27 cellular contexts compared by ENCODE assay signal in the genomic region with DNA sequence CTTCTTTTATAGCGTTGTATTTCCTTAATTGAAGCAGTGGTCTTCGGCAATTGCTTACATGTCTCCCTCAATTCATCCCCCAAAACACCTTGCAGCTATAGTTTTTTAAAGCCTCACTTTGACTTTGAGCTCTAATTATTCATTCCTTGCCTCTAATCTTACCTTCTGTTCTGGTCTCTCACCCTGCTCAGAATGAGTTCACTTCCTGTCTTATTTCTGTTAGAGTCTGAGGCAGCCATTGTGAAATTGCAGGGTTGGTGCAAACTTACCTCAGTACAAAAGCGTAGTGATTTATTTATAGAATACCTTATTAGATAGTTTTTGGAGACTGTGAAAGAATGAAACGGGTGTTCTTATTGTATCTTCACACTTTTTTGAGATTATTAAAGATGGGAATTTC. TPM values are rescaled to one million over a fixed set of nuclear protein-coding genes. Genes with fewer than 3 reads are reported as not detected.
DNase-seq lines count a peak whose midpoint lies in the region; ATAC-seq, FAIRE-seq and TF ChIP-seq lines count a peak whose summit lies in the region.
"Had no signal": no experiment of that assay in that cellular context is flagged by ENCODE, and none has a peak within 500 bp of the region (broad histone marks: within the 10 kb centered on the region; RNA-seq: fewer than 3 reads in every experiment).

No MANE protein-coding gene starts in this region.

- TF ChIP-seq POLR2A in NB4 (IDR thresholded peaks at IDR 0.05; ENCODE audit: extremely low read depth, insufficient read length) = no peak
- no peak for TF ChIP-seq POLR2A in GM12878 (IDR thresholded peaks at IDR 0.05; ENCODE audit: low read depth, low read length)

- intact Hi-C loops in GM12878 (cut with micrococcal nuclease; ENCODE audit: unreplicated experiment) = no loop called here

- H3K9ac ChIP-seq in GM12878 (ENCODE audit: control insufficient read depth, insufficient read depth, low read length) = no peak overlapping the region
- H3K9ac ChIP-seq in neural progenitor cell = no peak overlapping the region
- H3K9ac ChIP-seq: BLaER1 had no signal

- CTCF ChIA-PET in activated CD8-positive, alpha-beta memory T cell treated with anti-CD3 and anti-CD28 coated beads, Interleukin-2, amount 10 ng/mL, durations not matched to agents 7 days and 5 days (lab: Charles Lee) = interaction anchor here (1.5 kb wide), 1 partner anchor 81 kb away, joined by 3 read pairs; no protein-coding TSS in a partner anchor
- CTCF ChIA-PET in GM12878 (lab: Yijun Ruan, JAX) = no interaction called here

- peak overlapping the region; percentile 39; the same call in 1 of the 2 replicates for H2AFZ ChIP-seq in GM12878 (ENCODE audit: control insufficient read depth, low read depth, low read length)
- H2AFZ ChIP-seq in neural progenitor cell (replicated peaks) = no peak overlapping the region

- H3K4me1 Mint-ChIP-seq in activated CD8-positive, alpha-beta memory T cell treated with anti-CD3 and anti-CD28 coated beads, Interleukin-2, amount 10 ng/mL, durations not matched to agents 7 days and 5 days = peaks cover 12% of the 10 kb centered on the region
- peaks cover 39% of the 10 kb centered on the region for H3K4me1 Mint-ChIP-seq in neural progenitor cell

- H3F3A ChIP-seq in neural progenitor cell (ENCODE audit: low read depth) = peaks cover 31% of the 10 kb centered on the region

- TF ChIP-seq RAD21 in GM12878 (IDR thresholded peaks at IDR 0.05; ENCODE audit: insufficient read depth, low read depth, low read length) = no peak

- H3K27me3 Mint-ChIP-seq in activated CD8-positive, alpha-beta memory T cell treated with anti-CD3 and anti-CD28 coated beads, Interleukin-2, amount 10 ng/mL, durations not matched to agents 7 days and 5 days = no peaks in the 10 kb centered on the region
- peaks cover 3% of the 10 kb centered on the region for H3K27me3 Mint-ChIP-seq in neural progenitor cell (ENCODE audit: insufficient read depth, low read depth)
- H3K27me3 Mint-ChIP-seq: natural killer cell treated with Interleukin-12 subunit alpha and Interleukin-12 subunit beta and Interleukin-15 and Interleukin-18, amount 100 ng/mL, for 72 hours; stimulated activated memory B cell treated with anti-CD40 and anti-IgM and Interleukin-4, amounts not matched to agents 10 μg/mL and 1 μg/mL and 100 μg/mL, for 72 hours had no signal

- no peaks in the 10 kb centered on the region for H3K79me2 ChIP-seq in GM12878 (ENCODE audit: control insufficient read depth, insufficient read depth, low read length)
- H3K79me2 ChIP-seq in neural progenitor cell (ENCODE audit: low read depth) = peaks cover 45% of the 10 kb centered on the region

- H3K4me2 ChIP-seq in GM12878 (ENCODE audit: control insufficient read depth, insufficient read depth) (peak overlapping the region; percentile 54; the same call in 1 of the 2 replicates), neural progenitor cell (peak overlapping the region; percentile 54)
- H3K4me2 ChIP-seq: BLaER1 had no signal

- TF ChIP-seq EP300 in GM12878 (IDR thresholded peaks at IDR 0.05; ENCODE audit: borderline replicate concordance in 1 of 2, control insufficient read depth in 1 of 2, low read depth in 2 of 2, low read length in 2 of 2) = no peak

- RAD21 ChIA-PET in GM12878 (lab: Charles Lee; ENCODE audit: unreplicated experiment) = no interaction called here

- H3K9me3 ChIP-seq in GM12878 (replicated peaks; ENCODE audit: control insufficient read depth, insufficient read depth, low read length) (no peaks in the 10 kb centered on the region), neural progenitor cell (ENCODE audit: low read depth) (no peaks in the 10 kb centered on the region)
- H3K9me3 ChIP-seq: BLaER1, esophagus squamous epithelium, testis had no signal

- H3K4me1 ChIP-seq in GM12878 (ENCODE audit: control insufficient read depth, insufficient read depth, low read length) (no peaks in the 10 kb centered on the region), neural progenitor cell (peaks cover 50% of the 10 kb centered on the region)
- H3K4me1 ChIP-seq: BLaER1, esophagus squamous epithelium, testis had no signal

- no peaks in the 10 kb centered on the region for H3K9me3 Mint-ChIP-seq in activated CD8-positive, alpha-beta memory T cell treated with anti-CD3 and anti-CD28 coated beads, Interleukin-2, amount 10 ng/mL, durations not matched to agents 7 days and 5 days (ENCODE audit: low read depth)
- H3K9me3 Mint-ChIP-seq in neural progenitor cell = no peaks in the 10 kb centered on the region
- H3K9me3 Mint-ChIP-seq: H9; natural killer cell treated with Interleukin-12 subunit alpha and Interleukin-12 subunit beta and Interleukin-15 and Interleukin-18, amount 100 ng/mL, for 72 hours; stimulated activated memory B cell treated with anti-CD40 and anti-IgM and Interleukin-4, amounts not matched to agents 10 μg/mL and 1 μg/mL and 100 μg/mL, for 72 hours; T-helper 1 cell treated with Interleukin-12 subunit alpha and Interleukin-12 subunit beta and Interleukin-4 antibody, amounts not matched to agents 30 μg/mL and 1 μg/mL, for 36 hours had no signal

- no peak overlapping the region for H3K4me3 Mint-ChIP-seq in activated CD8-positive, alpha-beta memory T cell treated with anti-CD3 and anti-CD28 coated beads, Interleukin-2, amount 10 ng/mL, durations not matched to agents 7 days and 5 days
- no peak overlapping the region for H3K4me3 Mint-ChIP-seq in neural progenitor cell
- H3K4me3 Mint-ChIP-seq: H9; natural killer cell treated with Interleukin-12 subunit alpha and Interleukin-12 subunit beta and Interleukin-15 and Interleukin-18, amount 100 ng/mL, for 72 hours; stimulated activated memory B cell treated with anti-CD40 and anti-IgM and Interleukin-4, amounts not matched to agents 10 μg/mL and 1 μg/mL and 100 μg/mL, for 72 hours; T-helper 1 cell treated with Interleukin-12 subunit alpha and Interleukin-12 subunit beta and Interleukin-4 antibody, amounts not matched to agents 30 μg/mL and 1 μg/mL, for 36 hours had no signal

- POLR2A ChIA-PET in GM12878 (lab: Charles Lee) = interaction anchor here (0.6 kb wide), 1 partner anchor 87 kb away, joined by 7 read pairs; no protein-coding TSS in a partner anchor

- FAIRE-seq in GM12878 (lab: Jason Lieb, UNC) = no peak

- H3K36me3 ChIP-seq in GM12878 (ENCODE audit: control insufficient read depth in 2 of 2, insufficient read depth in 2 of 2, low read length in 1 of 2) = 0 out of 4 replicates have a peak, but pooled peaks cover 0 to 4% of the 10 kb centered on the region in 2 experiments
- no peaks in the 10 kb centered on the region for H3K36me3 ChIP-seq in neural progenitor cell

- no TSS peak for BruUV-seq in GM12878 (replicated peaks; lab: Mats Ljungman, UMichigan)

- H3K27me3 ChIP-seq in GM12878 (replicated peaks in 1 of 2; ENCODE audit: control insufficient read depth in 2 of 2, insufficient read depth in 2 of 2, low read length in 1 of 2) (no peaks in the 10 kb centered on the region), neural progenitor cell (no peaks in the 10 kb centered on the region)
- H3K27me3 ChIP-seq: BLaER1, esophagus squamous epithelium, testis had no signal

- no peak for DNase-seq in activated CD8-positive, alpha-beta memory T cell treated with anti-CD3 and anti-CD28 coated beads, Interleukin-2, amount 10 ng/mL, durations not matched to agents 7 days and 5 days
- DNase-seq in activated CD8-positive, alpha-beta memory T cell treated with anti-CD3 and anti-CD28 coated beads, Interleukin-2, amount 50 U/mL, for 4 hours = no peak
- peak; percentile 19 for DNase-seq in NB4 (ENCODE audit: low read depth)
- DNase-seq in GM12878 (ENCODE audit: low read depth, low spot score) = no peak
- no peak for DNase-seq in neural progenitor cell (ENCODE audit: low spot score)
- DNase-seq: activated CD4-positive, alpha-beta T cell treated with anti-CD3 and anti-CD28 coated beads, Interleukin-2, amount 50 U/mL, for 4 hours; activated naive CD4-positive, alpha-beta T cell treated with Interleukin-2 at 50 U/mL for 16 hours; amygdala; cerebellar nuclear complex; effector CD4-positive, alpha-beta T cell; esophagus squamous epithelium; H9; KBM-7; left cardiac atrium; NCI-H1092; NCI-H2029; posterior cingulate gyrus; SHP77 treated with DMSO at 0.1 percent for 48 hours; testis had no signal

- H3K27ac Mint-ChIP-seq in activated CD8-positive, alpha-beta memory T cell treated with anti-CD3 and anti-CD28 coated beads, Interleukin-2, amount 10 ng/mL, durations not matched to agents 7 days and 5 days = peak overlapping the region; percentile 35
- no peak overlapping the region for H3K27ac Mint-ChIP-seq in neural progenitor cell
- H3K27ac Mint-ChIP-seq: natural killer cell treated with Interleukin-12 subunit alpha and Interleukin-12 subunit beta and Interleukin-15 and Interleukin-18, amount 100 ng/mL, for 72 hours; stimulated activated memory B cell treated with anti-CD40 and anti-IgM and Interleukin-4, amounts not matched to agents 10 μg/mL and 1 μg/mL and 100 μg/mL, for 72 hours; T-helper 1 cell treated with Interleukin-12 subunit alpha and Interleukin-12 subunit beta and Interleukin-4 antibody, amounts not matched to agents 30 μg/mL and 1 μg/mL, for 36 hours had no signal

- in situ Hi-C loops in GM12878 (cut with MboI) = no loop called here

- peak; percentile 57 for ATAC-seq in activated CD8-positive, alpha-beta memory T cell treated with anti-CD3 and anti-CD28 coated beads, Interleukin-2, amount 10 ng/mL, durations not matched to agents 7 days and 5 days
- ATAC-seq in GM12878 (no peak), GM18861 (IDR thresholded peaks at IDR 0.05; ENCODE audit: unreplicated experiment) (no peak), HG02759 (IDR thresholded peaks at IDR 0.05; ENCODE audit: unreplicated experiment) (no peak), HG03571 (IDR thresholded peaks at IDR 0.05; ENCODE audit: unreplicated experiment) (no peak)
- ATAC-seq: stimulated activated memory B cell treated with anti-CD40 and anti-IgM and Interleukin-4, amounts not matched to agents 10 μg/mL and 1 μg/mL and 100 μg/mL, for 72 hours had no signal

- TF ChIP-seq CTCF in NB4 (IDR thresholded peaks at IDR 0.05; ENCODE audit: low read depth, low read length) (no peak), GM12878 (IDR thresholded peaks at IDR 0.05 in 2 of 3, conservative IDR thresholded peaks at IDR 0.05 in 1 of 3; ENCODE audit: control insufficient read depth in 2 of 3, extremely low read depth in 1 of 3, insufficient read depth in 1 of 3, low read depth in 3 of 3, low read length in 3 of 3) (no peak), neural progenitor cell (IDR thresholded peaks at IDR 0.05) (no peak)

- peaks cover 8% of the 10 kb centered on the region for H3K36me3 Mint-ChIP-seq in activated CD8-positive, alpha-beta memory T cell treated with anti-CD3 and anti-CD28 coated beads, Interleukin-2, amount 10 ng/mL, durations not matched to agents 7 days and 5 days
- H3K36me3 Mint-ChIP-seq in neural progenitor cell = peaks cover 16% of the 10 kb centered on the region
- H3K36me3 Mint-ChIP-seq: natural killer cell treated with Interleukin-12 subunit alpha and Interleukin-12 subunit beta and Interleukin-15 and Interleukin-18, amount 100 ng/mL, for 72 hours had no signal

- H4K20me1 ChIP-seq in GM12878 (ENCODE audit: control insufficient read depth, insufficient read depth) (no peaks in the 10 kb centered on the region), neural progenitor cell (ENCODE audit: low read depth) (peaks cover 57% of the 10 kb centered on the region)

- H3K4me3 ChIP-seq in NB4 (ENCODE audit: low read depth, low read length) (no peak overlapping the region), GM12878 (no peak overlapping the region), neural progenitor cell (no peak overlapping the region)
- H3K4me3 ChIP-seq: BLaER1, esophagus squamous epithelium, testis had no signal

- H3K27ac ChIP-seq in GM12878 (ENCODE audit: control insufficient read depth, insufficient read depth) = no peak overlapping the region
- H3K27ac ChIP-seq in neural progenitor cell = no peak overlapping the region
- H3K27ac ChIP-seq: BLaER1, esophagus squamous epithelium, testis, VCaP had no signal

- WGBS in GM12878 (ENCODE audit: insufficient coverage, insufficient replicate concordance, low lambda C conversion rate, missing lambda C conversion rate) = 32% methylated on average over 4 of the region's 4 CpGs

- SMC1A ChIA-PET in GM12878 (lab: Charles Lee; ENCODE audit: uncharacterized antibody, unreplicated experiment) = no interaction called here

RNA-seq across cellular contexts. Expression of gene AOPEP, which starts 35.0 kb away (rescaled TPM):
- total RNA-seq in activated CD8-positive, alpha-beta memory T cell treated with anti-CD3 and anti-CD28 coated beads, Interleukin-2, amount 10 ng/mL, durations not matched to agents 7 days and 5 days = 10 to 100 TPM in 1 of 2 experiments, 1 to 10 TPM in 1; 9.8 to 13.7 TPM
- 121 and 138 TPM in 2 replicates for total RNA-seq in GM12878 (2013; cell fraction: nucleolus; rRNA removed)
- total RNA-seq in GM12878 (2014; rRNA removed) = 12.1 and 12.5 TPM in 2 replicates
- total RNA-seq in GM12878 (2014; rRNA removed; fragmentation: Illumina TruSeq; extraction: Trizol) = 12.6 and 14.0 TPM in 2 replicates
- total RNA-seq in GM12878 (2021) = 14.4 and 16.9 TPM in 2 replicates
- polyA plus RNA-seq in GM12878 (2011; ENCODE audit: low read depth) = 2.2 TPM
- 4.5 and 5.4 TPM in 2 replicates for polyA plus RNA-seq in GM12878 (2011; rRNA removed)
- polyA plus RNA-seq in GM12878 (2011; cell fraction: cytosol; rRNA removed) = 3.2 and 3.4 TPM in 2 replicates
- 12.0 and 12.6 TPM in 2 replicates for polyA plus RNA-seq in GM12878 (2011; cell fraction: nucleus; rRNA removed)
- 4.0 and 4.7 TPM in 2 replicates for polyA plus RNA-seq in GM12878 (2012)
- polyA plus RNA-seq in GM12878 (2014; fragmentation: Illumina TruSeq; extraction: Trizol) = 6.5 and 7.1 TPM in 2 replicates
- 1 to 10 TPM; 2.3 to 5.1 TPM for polyA plus RNA-seq in GM12878 (2014; fragmentation: Nextera tagmentation; extraction: Ambion mirVana)
- 10.4 and 10.9 TPM in 2 replicates for polyA plus RNA-seq in GM12878 (2014; rRNA removed)
- 10 to 100 TPM in 1 of 2 experiments, 1 to 10 TPM in 1; 9.3 to 12.0 TPM for polyA plus RNA-seq in GM12878 (2016; fragmentation: Nextera tagmentation; extraction: Ambion mirVana)
- 29.7 and 32.0 TPM in 2 replicates for polyA minus RNA-seq in GM12878 (2011; rRNA and poly(A)+ RNA removed)
- 2.4 and 4.0 TPM in 2 replicates for polyA minus RNA-seq in GM12878 (2011; cell fraction: cytosol; rRNA and poly(A)+ RNA removed)
- 50.9 and 69.3 TPM in 2 replicates for polyA minus RNA-seq in GM12878 (2011; cell fraction: nucleus; rRNA and poly(A)+ RNA removed)
- total RNA-seq in neural progenitor cell (ENCODE audit: low replicate concordance) = 16.6 and 18.3 TPM in 2 replicates
